13 cellular contexts compared by ENCODE assay signal in genomic region chr17:42684033-42684625, GRCh38. TPM values are rescaled to one million over a fixed set of nuclear protein-coding genes. Genes with fewer than 3 reads are reported as not detected.
DNase-seq lines count a peak whose midpoint lies in the region; ATAC-seq, FAIRE-seq and TF ChIP-seq lines count a peak whose summit lies in the region.
"Had no signal": no experiment of that assay in that cellular context is flagged by ENCODE, and none has a peak within 500 bp of the region (broad histone marks: within the 10 kb centered on the region; RNA-seq: fewer than 3 reads in every experiment).

No MANE protein-coding gene starts in this region.

- peaks cover 24% of the 10 kb centered on the region for H3K36me3 Mint-ChIP-seq in GM23338 (ENCODE audit: low read depth)
- no peaks in the 10 kb centered on the region for H3K36me3 Mint-ChIP-seq in activated T-cell treated with anti-CD3 and anti-CD28 coated beads, Interleukin-2, amount 50 U/mL, for 24 hours (ENCODE audit: low read depth)
- H3K36me3 Mint-ChIP-seq: activated naive CD8-positive, alpha-beta T cell had no signal

- intact Hi-C loops in gastrocnemius medialis (cut with DNase I; ENCODE audit: low total_unique reads), result no loop called here

- H3K79me2 ChIP-seq in GM23338 (replicated peaks; ENCODE audit: insufficient read depth), result no peaks in the 10 kb centered on the region

- H3K9me3 Mint-ChIP-seq in GM23338, result peaks cover 3% of the 10 kb centered on the region; the same call in 1 of the 3 replicates
- no peaks in the 10 kb centered on the region for H3K9me3 Mint-ChIP-seq in activated T-cell treated with anti-CD3 and anti-CD28 coated beads, Interleukin-2, amount 50 U/mL, for 24 hours

- no peak overlapping the region for H3K27ac ChIP-seq in GM23338 (ENCODE audit: low read depth)
- no peak overlapping the region for H3K27ac ChIP-seq in coronary artery
- H3K27ac ChIP-seq in gastrocnemius medialis, result peak overlapping the region in 3 of 4 donors; percentile 35 to 52 (median 39)

- TF ChIP-seq POLR2A in gastrocnemius medialis (IDR thresholded peaks at IDR 0.05) (no peak), H54 (IDR thresholded peaks at IDR 0.05; ENCODE audit: low read depth, low read length) (no peak)

- DNase-seq in GM23338 (ENCODE audit: low spot score) (no peak), coronary artery (ENCODE audit: low spot score) (no peak), kidney epithelial cell (ENCODE audit: low read depth) (no peak), gastrocnemius medialis (no peak), H54 (ENCODE audit: insufficient read length, low spot score) (no peak), NOMO-1 treated with dmso at 0.1 percent for 144 hours (lab: John Stamatoyannopoulos, UW; ENCODE audit: unreplicated experiment) (no peak)
- no peak for DNase-seq in activated CD8-positive, alpha-beta memory T cell treated with anti-CD3 and anti-CD28 coated beads for 24 hours
- DNase-seq in activated T-cell treated with anti-CD3 and anti-CD28 coated beads, Interleukin-2, amount 50 U/mL, for 24 hours, result no peak
- DNase-seq: effector CD8-positive, alpha-beta T cell; GOT3; naive thymus-derived CD4-positive, alpha-beta T cell; NCI-H1417 had no signal

- H3K4me2 ChIP-seq in GM23338, result peak overlapping the region; percentile 91

- ATAC-seq in GM23338 (no peak), gastrocnemius medialis (no peak)
- ATAC-seq: naive thymus-derived CD4-positive, alpha-beta T cell had no signal

- H3K9me2 ChIP-seq in GM23338 (ENCODE audit: insufficient read depth), result no peaks in the 10 kb centered on the region

- H3K4me1 Mint-ChIP-seq in GM23338, result peaks cover 48% of the 10 kb centered on the region
- H3K4me1 Mint-ChIP-seq in activated T-cell treated with anti-CD3 and anti-CD28 coated beads, Interleukin-2, amount 50 U/mL, for 24 hours (ENCODE audit: low read depth), result peaks cover 41% of the 10 kb centered on the region

- H3K4me3 ChIP-seq in GM23338, result peak overlapping the region; percentile 67
- peak overlapping the region; percentile 77 for H3K4me3 ChIP-seq in coronary artery
- H3K4me3 ChIP-seq in kidney epithelial cell (ENCODE audit: low read depth, low read length), result peak overlapping the region; percentile 6
- H3K4me3 ChIP-seq in gastrocnemius medialis, result peak overlapping the region; percentile 34 to 58 (median 44)

- peaks cover 43% of the 10 kb centered on the region for H3K27me3 Mint-ChIP-seq in GM23338 (ENCODE audit: insufficient read depth, low read depth, poor library complexity)
- peaks cover 45% of the 10 kb centered on the region for H3K27me3 Mint-ChIP-seq in activated T-cell treated with anti-CD3 and anti-CD28 coated beads, Interleukin-2, amount 50 U/mL, for 24 hours

- FAIRE-seq in H54 (lab: Jason Lieb, UNC), result no peak

- H3K27ac Mint-ChIP-seq in GM23338, result no peak overlapping the region
- no peak overlapping the region for H3K27ac Mint-ChIP-seq in activated T-cell treated with anti-CD3 and anti-CD28 coated beads, Interleukin-2, amount 50 U/mL, for 24 hours
- H3K27ac Mint-ChIP-seq: activated naive CD8-positive, alpha-beta T cell had no signal

- no peak overlapping the region for H2AFZ ChIP-seq in GM23338

- H3K4me1 ChIP-seq in GM23338 (ENCODE audit: insufficient read depth) (peaks cover 26% of the 10 kb centered on the region; the same call in 1 of the 2 replicates), gastrocnemius medialis (peaks cover 40 to 43% of the 10 kb centered on the region in 2 donors)

- TF ChIP-seq CTCF in GM23338 (conservative IDR thresholded peaks at IDR 0.05; ENCODE audit: low read depth in 2 of 2), result no peak
- no peak for TF ChIP-seq CTCF in coronary artery (IDR thresholded peaks at IDR 0.05)
- no peak for TF ChIP-seq CTCF in kidney epithelial cell (IDR thresholded peaks at IDR 0.05; ENCODE audit: insufficient read depth, low read length, poor library complexity, severe bottlenecking)
- no peak for TF ChIP-seq CTCF in gastrocnemius medialis (IDR thresholded peaks at IDR 0.05 in 4 of 5, conservative IDR thresholded peaks at IDR 0.05 in 1 of 5)

- H3K27me3 ChIP-seq in GM23338 (ENCODE audit: insufficient read depth), result peaks cover 55% of the 10 kb centered on the region
- peaks cover 13% of the 10 kb centered on the region for H3K27me3 ChIP-seq in kidney epithelial cell (ENCODE audit: control insufficient read depth, insufficient read depth, low read length)
- no peaks in the 10 kb centered on the region for H3K27me3 ChIP-seq in gastrocnemius medialis

- H3K9me3 ChIP-seq in gastrocnemius medialis, result no peaks in the 10 kb centered on the region

- in situ Hi-C loops in gastrocnemius medialis (cut with MboI; ENCODE audit: low sequenced_read_pairs in 4 of 4), result loop anchor here (5.0 to 25.0 kb wide), 3 partner anchors 97 to 107 kb away; partner anchors contain the start of gene PSMC3IP (in 3 of the 4)

- peak overlapping the region; percentile 86 for H3K4me3 Mint-ChIP-seq in GM23338
- no peak overlapping the region for H3K4me3 Mint-ChIP-seq in activated T-cell treated with anti-CD3 and anti-CD28 coated beads, Interleukin-2, amount 50 U/mL, for 24 hours

- H3F3A ChIP-seq in GM23338 (replicated peaks; ENCODE audit: low read depth), result peaks cover 35% of the 10 kb centered on the region; the same call in 1 of the 2 replicates

- H4K20me1 ChIP-seq in GM23338 (replicated peaks; ENCODE audit: insufficient read depth), result 0 out of 2 replicates have a peak, but pooled peaks cover 2% of the 10 kb centered on the region

- H3K36me3 ChIP-seq in GM23338 (ENCODE audit: insufficient read depth) (no peaks in the 10 kb centered on the region), kidney epithelial cell (ENCODE audit: control insufficient read depth, insufficient read depth, low read length) (no peaks in the 10 kb centered on the region), gastrocnemius medialis (no peaks in the 10 kb centered on the region)

TF ChIP-seq in GM23338, 12 proteins besides CTCF, POLR2A, EP300 and RAD21 (continues in another document):
- no peak for TF ChIP-seq ETS1 (IDR thresholded peaks at IDR 0.05)
- TF ChIP-seq CREB1 (CRISPR knock-in tag; IDR thresholded peaks at IDR 0.05; ENCODE audit: low read depth), result no peak
- TF ChIP-seq POLR2AphosphoS5 (IDR thresholded peaks at IDR 0.05; ENCODE audit: low read depth), result no peak
- TF ChIP-seq NANOG (IDR thresholded peaks at IDR 0.05; ENCODE audit: borderline replicate concordance), result no peak
- TF ChIP-seq EZH2 (IDR thresholded peaks at IDR 0.05; ENCODE audit: low read depth, unreplicated experiment), result no peak
- no peak for TF ChIP-seq REST (IDR thresholded peaks at IDR 0.05; ENCODE audit: unreplicated experiment)
- no peak for TF ChIP-seq ZNF331 (CRISPR knock-in tag; IDR thresholded peaks at IDR 0.05; ENCODE audit: low read depth)
- no peak for TF ChIP-seq STAT1 (IDR thresholded peaks at IDR 0.05; ENCODE audit: unreplicated experiment)
- TF ChIP-seq ZNF114 (CRISPR knock-in tag; IDR thresholded peaks at IDR 0.05), result no peak

RNA-seq across cellular contexts. Expression of gene CNTNAP1, which starts 1.8 kb away (rescaled TPM):
- 2.9 and 5.0 TPM in 2 replicates for total RNA-seq in GM23338 (2014; rRNA removed; shearing (Covaris generic))
- 0.75 and 1.3 TPM in 2 replicates for polyA plus RNA-seq in GM23338 (2016; fragmentation: Nextera tagmentation; extraction: Ambion mirVana)
- total RNA-seq in kidney epithelial cell (5.8 and 7.0 TPM in 2 replicates), gastrocnemius medialis (under 1 TPM; 0.22 to 0.41 (median 0.40) TPM)

RNA-seq across cellular contexts. Expression of gene CCR10, which starts 2.5 kb away (rescaled TPM):
- 1.1 and 1.7 TPM in 2 replicates for total RNA-seq in GM23338 (2014; rRNA removed; shearing (Covaris generic))
- 2.7 and 3.0 TPM in 2 replicates for polyA plus RNA-seq in GM23338 (2016; fragmentation: Nextera tagmentation; extraction: Ambion mirVana)
- total RNA-seq in kidney epithelial cell (3.1 and 8.9 TPM in 2 replicates), gastrocnemius medialis (1 to 10 TPM; 2.0 to 4.6 (median 4.0) TPM)

RNA-seq across cellular contexts. Expression of gene PLEKHH3, which starts 7.3 kb away (rescaled TPM):
- 24.2 and 24.8 TPM in 2 replicates for total RNA-seq in GM23338 (2014; rRNA removed; shearing (Covaris generic))
- 10.9 and 13.8 TPM in 2 replicates for polyA plus RNA-seq in GM23338 (2016; fragmentation: Nextera tagmentation; extraction: Ambion mirVana)
- total RNA-seq in kidney epithelial cell (10.2 and 11.2 TPM in 2 replicates), gastrocnemius medialis (10 to 100 TPM; 13.4 to 36.0 (median 31.3) TPM)
- polyA plus RNA-seq: naive thymus-derived CD4-positive, alpha-beta T cell had no signal

RNA-seq across cellular contexts. Expression of gene TUBG2, which starts 25.0 kb away (rescaled TPM):
- total RNA-seq in GM23338 (2014; rRNA removed; shearing (Covaris generic)), result 15.3 and 18.2 TPM in 2 replicates
- polyA plus RNA-seq in GM23338 (2016; fragmentation: Nextera tagmentation; extraction: Ambion mirVana), result 16.5 and 19.0 TPM in 2 replicates
- total RNA-seq in kidney epithelial cell, result 11.3 and 15.0 TPM in 2 replicates
- total RNA-seq in gastrocnemius medialis, result 1 to 10 TPM; 3.9 to 5.2 (median 4.2) TPM

Comparison
In these comparisons a context has a peak if more than half of its experiments do, and no peak if none do; other contexts are left out.
1. H3K27ac ChIP-seq: peak in gastrocnemius medialis (3 of 4); none in GM23338 (single experiment) and coronary artery (0 of 2).
2. H3K4me3 ChIP-seq: peak in every context shown above with its lines; median percentile 77 in coronary artery; 67 in GM23338; 44 in gastrocnemius medialis; 6 in kidney epithelial cell.